Comparison of ENCODE assay signal across 16 cellular contexts in genomic region chr12:113262710-113263109, GRCh38. TPM values are rescaled to one million over a fixed set of nuclear protein-coding genes. Genes with fewer than 3 reads are reported as not detected.
DNase-seq lines count a peak whose midpoint lies in the region; ATAC-seq and TF ChIP-seq lines count a peak whose summit lies in the region.
"Had no signal": no experiment of that assay in that cellular context is flagged by ENCODE, and none has a peak within 500 bp of the region (broad histone marks: within the 10 kb centered on the region; RNA-seq: fewer than 3 reads in every experiment).

No MANE protein-coding gene starts in this region.

- no peak for TF ChIP-seq CTCF in upper lobe of left lung (IDR thresholded peaks at IDR 0.05)

- H3K36me3 Mint-ChIP-seq in T-helper 17 cell (ENCODE audit: low read depth), result peaks cover 6% of the 10 kb centered on the region

- peak overlapping the region; percentile 49 to 68 (median 54) for H3K27ac ChIP-seq in upper lobe of left lung
- H3K27ac ChIP-seq: BLaER1 had no signal

- H3K4me1 Mint-ChIP-seq in T-helper 17 cell, result peaks cover 28% of the 10 kb centered on the region

- H3K36me3 ChIP-seq in upper lobe of left lung, result peaks cover 14 to 25% (median 16%) of the 10 kb centered on the region in 4 donors
- H3K36me3 ChIP-seq: BLaER1 had no signal

- H3K27me3 Mint-ChIP-seq in T-helper 17 cell, result no peaks in the 10 kb centered on the region

- TF ChIP-seq EP300 in upper lobe of left lung (IDR thresholded peaks at IDR 0.05), result peak in 1 of 4 donors; percentile 8

- no peak overlapping the region for H3K4me3 ChIP-seq in upper lobe of left lung
- H3K4me3 ChIP-seq: BLaER1, HAP-1 had no signal

- no peaks in the 10 kb centered on the region for H3K9me3 ChIP-seq in T-helper 17 cell (ENCODE audit: control insufficient read depth, low read length, poor library complexity, severe bottlenecking)
- H3K9me3 ChIP-seq in upper lobe of left lung, result no peaks in the 10 kb centered on the region
- H3K9me3 ChIP-seq: BLaER1, HAP-1 had no signal

- no peaks in the 10 kb centered on the region for H3K27me3 ChIP-seq in upper lobe of left lung

- H3K27ac Mint-ChIP-seq in T-helper 17 cell, result peak overlapping the region; percentile 60

- DNase-seq in left cardiac atrium (peak; percentile 5), Right ventricle myocardium inferior (ENCODE audit: missing footprints) (no peak), T-helper 17 cell (no peak), fibroblast of the conjunctiva (ENCODE audit: low read depth) (peak; percentile 23), upper lobe of left lung (no peak), DMS53 (lab: John Stamatoyannopoulos, UW) (no peak), NCI-H82 treated with DMSO at 0.1 percent for 48 hours (lab: John Stamatoyannopoulos, UW; ENCODE audit: unreplicated experiment) (no peak)
- DNase-seq: activated CD4-positive, alpha-beta T cell treated with anti-CD3 and anti-CD28 coated beads, Interleukin-2, amount 50 U/mL, for 4 hours; dermis blood vessel endothelial cell; NCI-H1092; NCI-H446 treated with DMSO at 0.1 percent for 48 hours; PC-3; stimulated activated CD4-positive, alpha-beta T cell treated with anti-CD3 and anti-CD28 coated beads, Interleukin-2, amount 100 ng/mL, for 48 hours had no signal

- intact Hi-C loops in left cardiac atrium (cut with DNase I) (no loop called here), Right ventricle myocardium inferior (cut with DNase I) (no loop called here)

- no peak for TF ChIP-seq POLR2A in upper lobe of left lung (IDR thresholded peaks at IDR 0.05)

- H3K4me3 Mint-ChIP-seq in T-helper 17 cell, result no peak overlapping the region

- peaks cover 27 to 47% (median 41%) of the 10 kb centered on the region in 4 donors for H3K4me1 ChIP-seq in upper lobe of left lung
- H3K4me1 ChIP-seq: HAP-1 had no signal

- ATAC-seq in left cardiac atrium, result no peak
- no peak for ATAC-seq in Right ventricle myocardium inferior
- no peak for ATAC-seq in T-helper 17 cell
- no peak for ATAC-seq in upper lobe of left lung (ENCODE audit: low FRiP score in 2 of 2)
- ATAC-seq in HG02938 (IDR thresholded peaks at IDR 0.05; ENCODE audit: unreplicated experiment), result no peak
- ATAC-seq: PC-3 had no signal

RNA-seq across cellular contexts. Expression of gene TPCN1, which starts 41.4 kb away (rescaled TPM):
- total RNA-seq in left cardiac atrium, result 10 to 100 TPM; 66.1 to 80.6 TPM
- 120 TPM for total RNA-seq in Right ventricle myocardium inferior
- total RNA-seq in T-helper 17 cell, result 10 to 100 TPM; 39.9 to 59.0 TPM
- total RNA-seq in upper lobe of left lung, result 100 to 1,000 TPM in 1 of 6 donors, 10 to 100 TPM in 5; 36.6 to 193 (median 52.2) TPM

Comparison
In these comparisons a context has a peak if more than half of its experiments do, and no peak if none do; other contexts are left out.
1. DNase-seq: peak in left cardiac atrium (single experiment) and fibroblast of the conjunctiva (single experiment); none in Right ventricle myocardium inferior (single experiment), T-helper 17 cell (0 of 3), upper lobe of left lung (0 of 2), DMS53 (single experiment) and NCI-H82 treated with DMSO at 0.1 percent for 48 hours (single experiment).